In genomic region chr4:82005153-82005552, GRCh38 we compare ENCODE assay signal across 22 cellular contexts.
"Had no signal": no experiment of that assay in that cellular context is flagged by ENCODE, and none has a peak within 500 bp of the region (broad histone marks: within the 10 kb centered on the region; RNA-seq: fewer than 3 reads in every experiment).

No MANE protein-coding gene starts in this region.

- H3K79me2 ChIP-seq: hepatocyte had no signal

- H3K4me3 Mint-ChIP-seq: activated CD4-positive, alpha-beta memory T cell treated with anti-CD3 and anti-CD28 coated beads for 36 hours; activated CD4-positive, alpha-beta T cell treated with anti-CD3 and anti-CD28 coated beads for 36 hours; activated CD8-positive, alpha-beta memory T cell treated with anti-CD3 and anti-CD28 coated beads, Interleukin-2, amount 10 ng/mL, durations not matched to agents 7 days and 5 days; activated naive CD8-positive, alpha-beta T cell; activated T-cell treated with anti-CD3 and anti-CD28 coated beads, Interleukin-2, amount 50 U/mL, for 24 hours; memory B cell; nephron; T-helper 1 cell treated with Interleukin-12 subunit alpha and Interleukin-12 subunit beta and Interleukin-4 antibody, amounts not matched to agents 30 μg/mL and 1 μg/mL, for 36 hours had no signal

- H3K27ac ChIP-seq: body of pancreas, coronary artery, hepatocyte, left lung, transverse colon, vagina had no signal

- H3K27me3 ChIP-seq: body of pancreas, hepatocyte, left lung, transverse colon, vagina had no signal

- ATAC-seq: activated CD4-positive, alpha-beta T cell treated with anti-CD3 and anti-CD28 coated beads for 36 hours; activated CD8-positive, alpha-beta memory T cell treated with anti-CD3 and anti-CD28 coated beads, Interleukin-2, amount 10 ng/mL, durations not matched to agents 7 days and 5 days; body of pancreas; left lung; right cardiac atrium; stimulated activated naive CD8-positive, alpha-beta T cell treated with anti-CD3 and anti-CD28 coated beads, Interleukin-15, Interleukin-2, amounts not matched to agents 100 U/mL and 50 U/mL, for 24 hours had no signal

- H3K36me3 Mint-ChIP-seq: activated CD8-positive, alpha-beta memory T cell treated with anti-CD3 and anti-CD28 coated beads, Interleukin-2, amount 10 ng/mL, durations not matched to agents 7 days and 5 days; activated naive CD8-positive, alpha-beta T cell; memory B cell had no signal

- DNase-seq: activated CD4-positive, alpha-beta memory T cell treated with anti-CD3 and anti-CD28 coated beads for 36 hours; activated CD4-positive, alpha-beta T cell treated with anti-CD3 and anti-CD28 coated beads for 36 hours; activated CD8-positive, alpha-beta memory T cell treated with anti-CD3 and anti-CD28 coated beads, Interleukin-2, amount 10 ng/mL, durations not matched to agents 7 days and 5 days; activated effector memory CD4-positive, alpha-beta T cell treated with anti-CD3 and anti-CD28 coated beads, Interleukin-2, amount 50 U/mL, for 16 hours; activated T-cell treated with anti-CD3 and anti-CD28 coated beads, Interleukin-2, amount 50 U/mL, for 24 hours; body of pancreas; central memory CD4-positive, alpha-beta T cell; effector CD4-positive, alpha-beta T cell; kidney; left lung; nucleus accumbens; posterior cingulate gyrus; right cardiac atrium; stimulated activated naive CD8-positive, alpha-beta T cell treated with anti-CD3 and anti-CD28 coated beads, Interleukin-15, Interleukin-2, amounts not matched to agents 100 U/mL and 50 U/mL, for 24 hours; transverse colon had no signal

- H3K4me1 Mint-ChIP-seq: activated CD4-positive, alpha-beta T cell treated with anti-CD3 and anti-CD28 coated beads for 36 hours; activated CD8-positive, alpha-beta memory T cell treated with anti-CD3 and anti-CD28 coated beads, Interleukin-2, amount 10 ng/mL, durations not matched to agents 7 days and 5 days; memory B cell had no signal

- H3K9me3 ChIP-seq: vagina had no signal

- H2AFZ ChIP-seq: hepatocyte had no signal

- H3K27ac Mint-ChIP-seq: activated CD4-positive, alpha-beta memory T cell treated with anti-CD3 and anti-CD28 coated beads for 36 hours; activated CD4-positive, alpha-beta T cell treated with anti-CD3 and anti-CD28 coated beads for 36 hours; activated CD8-positive, alpha-beta memory T cell treated with anti-CD3 and anti-CD28 coated beads, Interleukin-2, amount 10 ng/mL, durations not matched to agents 7 days and 5 days; activated naive CD8-positive, alpha-beta T cell; activated T-cell treated with anti-CD3 and anti-CD28 coated beads, Interleukin-2, amount 50 U/mL, for 24 hours; memory B cell; nephron; T-helper 1 cell treated with Interleukin-12 subunit alpha and Interleukin-12 subunit beta and Interleukin-4 antibody, amounts not matched to agents 30 μg/mL and 1 μg/mL, for 36 hours had no signal

- H3K4me1 ChIP-seq: body of pancreas, left lung, transverse colon, vagina had no signal

- H3K36me3 ChIP-seq: left lung, transverse colon, vagina had no signal

- H3K4me2 ChIP-seq: hepatocyte had no signal

- H3K4me3 ChIP-seq: body of pancreas, coronary artery, hepatocyte, left lung, transverse colon, vagina had no signal
